Comparison of ENCODE assay signal across 32 cellular contexts in genomic region chr17:41751288-41751687, GRCh38. TPM values are rescaled to one million over a fixed set of nuclear protein-coding genes. Genes with fewer than 3 reads are reported as not detected.
"Had no signal": no experiment of that assay in that cellular context is flagged by ENCODE, and none has a peak within 500 bp of the region (broad histone marks: within the 10 kb centered on the region; RNA-seq: fewer than 3 reads in every experiment).

No MANE protein-coding gene starts in this region.

- H3K4me1 Mint-ChIP-seq: activated CD4-positive, alpha-beta memory T cell treated with anti-CD3 and anti-CD28 coated beads, Interleukin-2, amount 10 ng/mL, durations not matched to agents 7 days and 5 days; activated CD8-positive, alpha-beta memory T cell treated with anti-CD3 and anti-CD28 coated beads, Interleukin-2, amount 10 ng/mL, durations not matched to agents 7 days and 5 days; activated naive CD4-positive, alpha-beta T cell treated with anti-CD3 and anti-CD28 coated beads, Interleukin-2, amount 10 ng/mL, durations not matched to agents 7 days and 5 days; activated naive CD8-positive, alpha-beta T cell treated with anti-CD3 and anti-CD28 coated beads, Interleukin-2, amount 50 U/mL, for 24 hours; brain had no signal

- H3K36me3 Mint-ChIP-seq: activated CD8-positive, alpha-beta memory T cell treated with anti-CD3 and anti-CD28 coated beads, Interleukin-2, amount 10 ng/mL, durations not matched to agents 7 days and 5 days; activated naive CD4-positive, alpha-beta T cell treated with anti-CD3 and anti-CD28 coated beads, Interleukin-2, amount 10 ng/mL, durations not matched to agents 7 days and 5 days; activated naive CD8-positive, alpha-beta T cell; brain had no signal

- H3K27ac Mint-ChIP-seq: activated CD4-positive, alpha-beta memory T cell treated with anti-CD3 and anti-CD28 coated beads, Interleukin-2, amount 10 ng/mL, durations not matched to agents 7 days and 5 days; activated CD8-positive, alpha-beta memory T cell treated with anti-CD3 and anti-CD28 coated beads, Interleukin-2, amount 10 ng/mL, durations not matched to agents 7 days and 5 days; activated naive CD4-positive, alpha-beta T cell treated with anti-CD3 and anti-CD28 coated beads, Interleukin-2, amount 10 ng/mL, durations not matched to agents 7 days and 5 days; activated naive CD8-positive, alpha-beta T cell; activated naive CD8-positive, alpha-beta T cell treated with anti-CD3 and anti-CD28 coated beads, Interleukin-2, amount 50 U/mL, for 24 hours had no signal

- H3K27me3 Mint-ChIP-seq: brain had no signal

- H3K27ac ChIP-seq: VCaP had no signal

- H3K4me3 Mint-ChIP-seq: activated CD4-positive, alpha-beta memory T cell treated with anti-CD3 and anti-CD28 coated beads, Interleukin-2, amount 10 ng/mL, durations not matched to agents 7 days and 5 days; activated CD8-positive, alpha-beta memory T cell treated with anti-CD3 and anti-CD28 coated beads, Interleukin-2, amount 10 ng/mL, durations not matched to agents 7 days and 5 days; activated naive CD4-positive, alpha-beta T cell treated with anti-CD3 and anti-CD28 coated beads, Interleukin-2, amount 10 ng/mL, durations not matched to agents 7 days and 5 days; activated naive CD8-positive, alpha-beta T cell; activated naive CD8-positive, alpha-beta T cell treated with anti-CD3 and anti-CD28 coated beads, Interleukin-2, amount 50 U/mL, for 24 hours; brain had no signal

- DNase-seq: activated CD4-positive, alpha-beta memory T cell treated with anti-CD3 and anti-CD28 coated beads, Interleukin-2, amount 10 ng/mL, durations not matched to agents 7 days and 5 days; activated CD4-positive, alpha-beta T cell treated with anti-CD3 and anti-CD28 coated beads for 1 hour; activated CD4-positive, alpha-beta T cell treated with anti-CD3 and anti-CD28 coated beads for 48 hours; activated CD4-positive, CD25-positive, alpha-beta regulatory T cell; activated CD8-positive, alpha-beta memory T cell treated with anti-CD3 and anti-CD28 coated beads for 24 hours; activated CD8-positive, alpha-beta memory T cell treated with anti-CD3 and anti-CD28 coated beads, Interleukin-2, amount 10 ng/mL, durations not matched to agents 7 days and 5 days; activated CD8-positive, alpha-beta memory T cell treated with anti-CD3 and anti-CD28 coated beads, Interleukin-2, amount 50 U/mL, for 48 hours; activated effector memory CD4-positive, alpha-beta T cell treated with Interleukin-2 at 50 U/mL for 16 hours; activated naive CD4-positive, alpha-beta T cell treated with anti-CD3 and anti-CD28 coated beads, Interleukin-2, amount 10 ng/mL, durations not matched to agents 7 days and 5 days; activated naive CD8-positive, alpha-beta T cell treated with anti-CD3 and anti-CD28 coated beads, Interleukin-2, amount 50 U/mL, for 24 hours; activated T-cell treated with anti-CD3 and anti-CD28 coated beads, Interleukin-2, amount 50 U/mL, for 48 hours; anterior cingulate cortex; Karpas-422; KBM-7; NCI-H1105; NCI-H1417 treated with DMSO at 0.1 percent for 48 hours; NCI-H187 treated with DMSO at 0.1 percent for 48 hours; NCI-H2081 treated with DMSO at 0.1 percent for 48 hours; NCI-H226; NCI-H446 treated with DMSO at 0.1 percent for 48 hours; SW 1271; T-helper 1 cell; T-helper 2 cell; T-helper 9 cell had no signal

- ATAC-seq: activated CD8-positive, alpha-beta memory T cell treated with anti-CD3 and anti-CD28 coated beads, Interleukin-2, amount 10 ng/mL, durations not matched to agents 7 days and 5 days; activated naive CD8-positive, alpha-beta T cell treated with anti-CD3 and anti-CD28 coated beads, Interleukin-2, amount 50 U/mL, for 24 hours; Panc1; Right ventricle myocardium inferior had no signal

- H3K9me3 Mint-ChIP-seq: activated CD4-positive, alpha-beta memory T cell treated with anti-CD3 and anti-CD28 coated beads, Interleukin-2, amount 10 ng/mL, durations not matched to agents 7 days and 5 days; activated naive CD4-positive, alpha-beta T cell treated with anti-CD3 and anti-CD28 coated beads, Interleukin-2, amount 10 ng/mL, durations not matched to agents 7 days and 5 days; activated naive CD8-positive, alpha-beta T cell treated with anti-CD3 and anti-CD28 coated beads, Interleukin-2, amount 50 U/mL, for 24 hours; brain had no signal

RNA-seq across cellular contexts. Expression of gene HAP1, which starts 16.8 kb away (rescaled TPM):
- total RNA-seq: RPMI7951 had no signal

RNA-seq across cellular contexts. Expression of gene GAST, which starts 39.2 kb away (rescaled TPM):
- total RNA-seq: activated CD4-positive, alpha-beta memory T cell treated with anti-CD3 and anti-CD28 coated beads, Interleukin-2, amount 10 ng/mL, durations not matched to agents 7 days and 5 days; activated CD8-positive, alpha-beta memory T cell treated with anti-CD3 and anti-CD28 coated beads, Interleukin-2, amount 10 ng/mL, durations not matched to agents 7 days and 5 days; cardiac septum; MCF 10A; Right ventricle myocardium inferior; RPMI7951 had no signal
